Comparison of ENCODE assay signal across 8 cellular contexts in genomic region chr15:90957105-90957790, GRCh38. TPM values are rescaled to one million over a fixed set of nuclear protein-coding genes. Genes with fewer than 3 reads are reported as not detected.
DNase-seq lines count a peak whose midpoint lies in the region; ATAC-seq and TF ChIP-seq lines count a peak whose summit lies in the region.

No MANE protein-coding gene starts in this region.

- TF ChIP-seq CTCF in spleen (IDR thresholded peaks at IDR 0.05 in 8 of 11, conservative IDR thresholded peaks at IDR 0.05 in 3 of 11): no peak

- H3K36me3 ChIP-seq in spleen: peaks cover 0 to 65% (median 41%) of the 10 kb centered on the region in 6 donors

- H3K27ac ChIP-seq in spleen: peak overlapping the region in 3 of 8 donors; percentile 9 to 54 (median 26)

- no peak for ATAC-seq in GM18907 (IDR thresholded peaks at IDR 0.05; ENCODE audit: unreplicated experiment)
- ATAC-seq in GM19463 (IDR thresholded peaks at IDR 0.05; ENCODE audit: unreplicated experiment): no peak

- H3K4me1 ChIP-seq in spleen: peaks cover 14 to 39% (median 30%) of the 10 kb centered on the region in 6 donors

- TF ChIP-seq POLR2A in spleen (IDR thresholded peaks at IDR 0.05): no peak

- H3K9me3 ChIP-seq in spleen: no peaks in the 10 kb centered on the region

- 46 to 85% (median 60%) methylated on average over 16 to 58 of the region's 58 CpGs for WGBS in spleen, 5 donors

- DNase-seq in NCI-H2196 (lab: John Stamatoyannopoulos, UW; ENCODE audit: unreplicated experiment) (peak; percentile 5), NCI-H2196 treated with DMSO at 0.1 percent for 48 hours (lab: John Stamatoyannopoulos, UW; ENCODE audit: unreplicated experiment) (no peak), astrocyte of the hippocampus (ENCODE audit: low read depth, low spot score) (peak; percentile 65), iPS-NIHi7 (ENCODE audit: extremely low spot score) (peak; percentile 58), spleen (peak; percentile 79), NCI-H146 treated with DMSO at 0.1 percent for 48 hours (lab: John Stamatoyannopoulos, UW; ENCODE audit: unreplicated experiment) (no peak)

- H3K4me3 ChIP-seq in spleen: peak overlapping the region; percentile 25 to 82 (median 47)

- H3K27me3 ChIP-seq in spleen (replicated peaks in 1 of 7): no peaks in the 10 kb centered on the region

- intact Hi-C loops in spleen (cut with DNase I; ENCODE audit: low total_unique reads): no loop called here

RNA-seq across cellular contexts. Expression of gene RCCD1, which starts 2.6 kb away (rescaled TPM):
- 10 to 100 TPM in 2 of 7 donors, 1 to 10 TPM in 5; 6.9 to 11.4 (median 8.7) TPM for total RNA-seq in spleen
- 1 to 10 TPM; 3.6 to 9.0 (median 6.3) TPM for polyA plus RNA-seq in spleen

RNA-seq across cellular contexts. Expression of gene UNC45A, which starts 22.2 kb away (rescaled TPM):
- 10 to 100 TPM; 32.8 to 59.5 (median 42.6) TPM for total RNA-seq in spleen
- 10 to 100 TPM; 32.2 to 43.6 (median 32.8) TPM for polyA plus RNA-seq in spleen

RNA-seq across cellular contexts. Expression of gene HDDC3, which starts 24.9 kb away (rescaled TPM):
- 10 to 100 TPM; 12.8 to 25.9 (median 18.0) TPM for total RNA-seq in spleen
- polyA plus RNA-seq in spleen: 10 to 100 TPM; 23.9 to 34.5 (median 31.0) TPM

RNA-seq across cellular contexts. Expression of gene PRC1, which starts 37.1 kb away (rescaled TPM):
- total RNA-seq in spleen: 10 to 100 TPM in 4 of 7 donors, 1 to 10 TPM in 3; 6.0 to 40.0 (median 15.0) TPM
- polyA plus RNA-seq in spleen: 10 to 100 TPM in 1 of 3 donors, 1 to 10 TPM in 2; 7.4 to 13.9 (median 8.8) TPM

RNA-seq across cellular contexts. Expression of gene MAN2A2, which starts 54.1 kb away (rescaled TPM):
- total RNA-seq in spleen: 100 to 1,000 TPM; 105 to 167 (median 120) TPM
- 10 to 100 TPM; 13.7 to 46.1 (median 24.0) TPM for polyA plus RNA-seq in spleen

Comparison
In these comparisons a context has a peak if more than half of its experiments do, and no peak if none do; other contexts are left out.
1. DNase-seq: peak in NCI-H2196 (single experiment), astrocyte of the hippocampus (single experiment), iPS-NIHi7 (single experiment) and spleen (single experiment); none in NCI-H2196 treated with DMSO at 0.1 percent for 48 hours (single experiment) and NCI-H146 treated with DMSO at 0.1 percent for 48 hours (single experiment).